Comparison of ENCODE assay signal across 13 cellular contexts in genomic region chr2:217832987-217833386, GRCh38.
"Had no signal": no experiment of that assay in that cellular context is flagged by ENCODE, and none has a peak within 500 bp of the region (broad histone marks: within the 10 kb centered on the region; RNA-seq: fewer than 3 reads in every experiment).

No MANE protein-coding gene starts in this region.

- H3K9me3 ChIP-seq: transverse colon had no signal

- H3K4me3 ChIP-seq: coronary artery, transverse colon had no signal

- DNase-seq: activated CD4-positive, alpha-beta T cell treated with anti-CD3 and anti-CD28 coated beads, Interleukin-2, amount 50 U/mL, for 48 hours; activated naive CD4-positive, alpha-beta T cell treated with anti-CD3 and anti-CD28 coated beads, Interleukin-2, amount 50 U/mL, for 16 hours; central memory CD4-positive, alpha-beta T cell; foreskin fibroblast; natural killer cell; nucleus accumbens; stimulated activated CD4-positive, alpha-beta T cell treated with anti-CD3 and anti-CD28 coated beads, Interleukin-12 subunit alpha, Interleukin-12 subunit beta, amount 100 ng/mL, for 4 hours; stimulated activated CD4-positive, alpha-beta T cell treated with anti-CD3 and anti-CD28 coated beads, Interleukin-2, amount 100 ng/mL, for 24 hours; transverse colon; WERI-Rb-1 had no signal

- H3K36me3 ChIP-seq: WERI-Rb-1 had no signal

- ATAC-seq: activated T-helper 17 cell treated with anti-CD3 and anti-CD28 coated beads, Interleukin-2, amount 50 U/mL, for 72 hours; natural killer cell; sciatic nerve had no signal

- H3K27ac ChIP-seq: WERI-Rb-1 had no signal

- H3K27me3 ChIP-seq: transverse colon had no signal
